In genomic region chr11:68749061-68749491, GRCh38 we compare ENCODE assay signal across 14 cellular contexts. TPM values are rescaled to one million over a fixed set of nuclear protein-coding genes. Genes with fewer than 3 reads are reported as not detected.
DNase-seq lines count a peak whose midpoint lies in the region; ATAC-seq, FAIRE-seq and TF ChIP-seq lines count a peak whose summit lies in the region.
"Had no signal": no experiment of that assay in that cellular context is flagged by ENCODE, and none has a peak within 500 bp of the region (broad histone marks: within the 10 kb centered on the region; RNA-seq: fewer than 3 reads in every experiment).

No MANE protein-coding gene starts in this region.

- FAIRE-seq in K562 (lab: Jason Lieb, UNC): no peak
- FAIRE-seq: colon had no signal

- peaks cover 51% of the 10 kb centered on the region for H3K36me3 ChIP-seq in K562 (ENCODE audit: control insufficient read depth, insufficient read depth, low read length)

- no peak overlapping the region for H3K4me2 ChIP-seq in K562 (ENCODE audit: insufficient read depth, low read length)
- H3K4me2 ChIP-seq: KMS-11 had no signal

- peaks cover 12% of the 10 kb centered on the region for H3K36me3 Mint-ChIP-seq in nephron (ENCODE audit: low read depth)
- peaks cover 2% of the 10 kb centered on the region for H3K36me3 Mint-ChIP-seq in activated T-cell treated with anti-CD3 and anti-CD28 coated beads, Interleukin-2, amount 50 U/mL, for 24 hours (ENCODE audit: low read depth)

- WGBS in K562 (ENCODE audit: insufficient coverage, low coverage, missing lambda C conversion rate): 93% methylated on average over 8 of the region's 9 CpGs

- H3K27ac Mint-ChIP-seq in nephron: peak overlapping the region; percentile 69 to 93 (median 77)
- no peak overlapping the region for H3K27ac Mint-ChIP-seq in activated T-cell treated with anti-CD3 and anti-CD28 coated beads, Interleukin-2, amount 50 U/mL, for 24 hours

- H3K4me1 Mint-ChIP-seq in nephron: peaks cover 13% of the 10 kb centered on the region
- H3K4me1 Mint-ChIP-seq in activated T-cell treated with anti-CD3 and anti-CD28 coated beads, Interleukin-2, amount 50 U/mL, for 24 hours (ENCODE audit: low read depth): peaks cover 9% of the 10 kb centered on the region

- ATAC-seq in K562: no peak
- ATAC-seq: activated T-cell treated with anti-CD3 and anti-CD28 coated beads, Interleukin-2, amount 50 U/mL, for 72 hours; gastrocnemius medialis had no signal

- H3K9ac ChIP-seq in K562 (ENCODE audit: insufficient read depth in 1 of 2, low read depth in 2 of 2, low read length in 2 of 2): no peak overlapping the region
- H3K9ac ChIP-seq: KMS-11 had no signal

- POLR2A ChIA-PET in K562 (lab: Yijun Ruan, JAX): interaction anchor here (0.6 to 1.6 kb wide), 6 partner anchors 9 to 91 kb away, joined by 3 to 4 read pairs (median 4); partner anchors contain the start of gene GAL

- no peak for TF ChIP-seq EP300 in K562 (IDR thresholded peaks at IDR 0.05; ENCODE audit: low read length)

- no peak for TF ChIP-seq RAD21 in K562 (CRISPR knock-in tag; conservative IDR thresholded peaks at IDR 0.05 in 1 of 2, IDR thresholded peaks at IDR 0.05 in 1 of 2)

- CTCF ChIA-PET in K562 (lab: Yijun Ruan, JAX; ENCODE audit: low intra/inter-chr PET ratio): no interaction called here

- no peaks in the 10 kb centered on the region for H3K9me3 ChIP-seq in K562 (replicated peaks; ENCODE audit: control insufficient read depth, insufficient read depth, low read depth, low read length)
- H3K9me3 ChIP-seq: gastrocnemius medialis had no signal

- no peaks in the 10 kb centered on the region for H4K20me1 ChIP-seq in K562 (replicated peaks; ENCODE audit: control insufficient read depth, insufficient read depth, low read length)

- H3K27ac ChIP-seq in K562 (ENCODE audit: extremely low read depth, low read depth, low read length): peak overlapping the region; percentile 91; the same call in 1 of the 3 replicates
- H3K27ac ChIP-seq: gastrocnemius medialis, KMS-11 had no signal

- H3K4me3 Mint-ChIP-seq in nephron: peak overlapping the region; percentile 59 to 78 (median 64)
- H3K4me3 Mint-ChIP-seq in activated T-cell treated with anti-CD3 and anti-CD28 coated beads, Interleukin-2, amount 50 U/mL, for 24 hours: no peak overlapping the region

- in situ Hi-C loops in K562 (cut with MboI): no loop called here

- no peaks in the 10 kb centered on the region for H3K9me3 Mint-ChIP-seq in nephron
- no peaks in the 10 kb centered on the region for H3K9me3 Mint-ChIP-seq in activated T-cell treated with anti-CD3 and anti-CD28 coated beads, Interleukin-2, amount 50 U/mL, for 24 hours
- H3K9me3 Mint-ChIP-seq: activated T-cell treated with anti-CD3 and anti-CD28 coated beads, Interleukin-2, amount 50 U/mL, for 72 hours had no signal

- no peaks in the 10 kb centered on the region for H3K9me1 ChIP-seq in K562 (ENCODE audit: control insufficient read depth, insufficient read depth, low read length)

- H3K27me3 ChIP-seq in K562 (ENCODE audit: control insufficient read depth in 2 of 2, insufficient read depth in 2 of 2, low read length in 2 of 2): no peaks in the 10 kb centered on the region

- H3K4me1 ChIP-seq in K562 (replicated peaks in 1 of 2; ENCODE audit: control insufficient read depth in 2 of 2, insufficient read depth in 2 of 2, low read length in 2 of 2): peaks cover 0 to 22% of the 10 kb centered on the region in 2 experiments; a peak in 3 of 5 replicates

- intact Hi-C loops in K562 (cut with micrococcal nuclease): no loop called here

- TF ChIP-seq CTCF in K562 (IDR thresholded peaks at IDR 0.05 in 2 of 3, conservative IDR thresholded peaks at IDR 0.05 in 1 of 3; ENCODE audit: insufficient read depth in 2 of 3, low read depth in 1 of 3, low read length in 3 of 3) (no peak), nephron (IDR thresholded peaks at IDR 0.05; ENCODE audit: unreplicated experiment in 3 of 3) (no peak)

- TSS peak; percentile 45 for BruUV-seq in K562 (replicated peaks; lab: Mats Ljungman, UMichigan)

- DNase-seq in ELF-1 (ENCODE audit: low read depth, low spot score) (peak; percentile 45), M059J (ENCODE audit: low read depth) (peak; percentile 10), K562 (ENCODE audit: extremely low read depth in 1 of 4, low spot score in 3 of 4) (no peak), NCI-H2196 (lab: John Stamatoyannopoulos, UW; ENCODE audit: unreplicated experiment) (no peak), NCI-H1105 (lab: John Stamatoyannopoulos, UW) (no peak)
- no peak for DNase-seq in activated T-cell treated with anti-CD3 and anti-CD28 coated beads, Interleukin-2, amount 50 U/mL, for 24 hours
- DNase-seq: activated T-cell treated with anti-CD3 and anti-CD28 coated beads, Interleukin-2, amount 50 U/mL, for 72 hours; DND-41; gastrocnemius medialis; NCI-H524 treated with DMSO at 0.1 percent for 48 hours; stimulated activated CD4-positive, alpha-beta T cell treated with anti-CD3 and anti-CD28 coated beads, Interleukin-12 subunit alpha, Interleukin-12 subunit beta, amount 100 ng/mL, for 4 hours had no signal

- H2AFZ ChIP-seq in K562 (ENCODE audit: low read depth, low read length): no peak overlapping the region

- peaks cover 14% of the 10 kb centered on the region for H3K27me3 Mint-ChIP-seq in nephron (ENCODE audit: low read depth)
- no peaks in the 10 kb centered on the region for H3K27me3 Mint-ChIP-seq in activated T-cell treated with anti-CD3 and anti-CD28 coated beads, Interleukin-2, amount 50 U/mL, for 24 hours

- no peak for TF ChIP-seq POLR2A in K562 (conservative IDR thresholded peaks at IDR 0.05)

- peaks cover 13% of the 10 kb centered on the region for H3K79me2 ChIP-seq in K562 (ENCODE audit: control insufficient read depth, insufficient read depth, low read length)

- no peak overlapping the region for H3K4me3 ChIP-seq in K562
- H3K4me3 ChIP-seq: gastrocnemius medialis had no signal

RNA-seq across cellular contexts. Expression of gene TESMIN, which starts 2.2 kb away (rescaled TPM):
- 5.5 and 12.8 TPM in 2 replicates for total RNA-seq in M059J (2014; rRNA removed; shearing (Covaris generic))
- total RNA-seq in K562 (2011; cell fraction: chromatin; rRNA removed; ENCODE audit: low replicate concordance): 17.7 and 23.8 TPM in 2 replicates
- total RNA-seq in K562 (2011; cell fraction: nucleolus; rRNA removed): 15.5 and 16.8 TPM in 2 replicates
- 16.2 and 30.6 TPM in 2 replicates for total RNA-seq in K562 (2011; cell fraction: nucleoplasm; rRNA removed)
- total RNA-seq in K562 (2014; rRNA removed) (32.1 and 36.3 TPM in 2 replicates), K562 (2014; rRNA removed; fragmentation: Illumina TruSeq; extraction: Trizol) (12.2 and 16.9 TPM in 2 replicates), K562 (2015; rRNA removed; fragmentation: Illumina TruSeq; extraction: Trizol) (13.6 and 14.9 TPM in 2 replicates), K562 (2021) (43.3 and 50.5 TPM in 2 replicates)
- polyA plus RNA-seq in K562 (2011; rRNA removed) (15.0 and 18.2 TPM in 2 replicates), K562 (2014; fragmentation: Illumina TruSeq; extraction: Trizol) (12.5 and 15.4 TPM in 2 replicates), K562 (2014; fragmentation: Nextera tagmentation; extraction: Ambion mirVana) (10 to 100 TPM in 1 of 2 experiments, 1 to 10 TPM in 1; 8.9 to 13.8 TPM), K562 (2014; rRNA removed) (27.4 and 31.2 TPM in 2 replicates)
- polyA plus RNA-seq in K562 (2011; cell fraction: cytosol; rRNA removed): 14.0 and 22.0 TPM in 2 replicates
- polyA plus RNA-seq in K562 (2011; cell fraction: nucleus; rRNA removed): 27.6 and 38.7 TPM in 2 replicates
- polyA plus RNA-seq in K562 (2012): 25.8 and 41.1 TPM in 2 replicates
- 6.2 and 6.4 TPM in 2 replicates for polyA minus RNA-seq in K562 (2011; rRNA and poly(A)+ RNA removed)
- 11.1 and 15.8 TPM in 2 replicates for polyA minus RNA-seq in K562 (2011; cell fraction: cytosol; rRNA and poly(A)+ RNA removed)
- 8.2 and 10.7 TPM in 2 replicates for polyA minus RNA-seq in K562 (2011; cell fraction: nucleus; rRNA and poly(A)+ RNA removed)

Comparison
In these comparisons a context has a peak if more than half of its experiments do, and no peak if none do; other contexts are left out.
1. DNase-seq: peak in ELF-1 (single experiment) and M059J (single experiment); none in K562 (0 of 4), NCI-H2196 (single experiment), activated T-cell treated with anti-CD3 and anti-CD28 coated beads, Interleukin-2, amount 50 U/mL, for 24 hours (single experiment) and NCI-H1105 (single experiment).